Comparison of ENCODE assay signal across 8 cellular contexts in genomic region chr2:159904565-159905281, GRCh38. TPM values are rescaled to one million over a fixed set of nuclear protein-coding genes. Genes with fewer than 3 reads are reported as not detected.
A peak's percentile ranks its signal among the peaks of the same experiment; 100 is the strongest.
DNase-seq lines count a peak whose midpoint lies in the region; ATAC-seq and TF ChIP-seq lines count a peak whose summit lies in the region.

Gene LY75 (minus strand): TSS chr2:159904756.

- H3K4me1 Mint-ChIP-seq in T-helper 17 cell = peaks cover 36% of the 10 kb centered on the region

- peak within 1 kb of the TSS; percentile 17 for H3K4me3 ChIP-seq in astrocyte of the spinal cord (ENCODE audit: low read depth, low read length)

- no peak for TF ChIP-seq CTCF in astrocyte of the spinal cord (IDR thresholded peaks at IDR 0.05; ENCODE audit: low read depth, low read length)

- peak within 1 kb of the TSS; percentile 99 for H3K4me3 Mint-ChIP-seq in T-helper 17 cell

- H3K27ac Mint-ChIP-seq in T-helper 17 cell = peak within 1 kb of the TSS; percentile 99

- H3K36me3 Mint-ChIP-seq in T-helper 17 cell (ENCODE audit: low read depth) = peaks cover 4% of the 10 kb centered on the region

- H3K27me3 Mint-ChIP-seq in T-helper 17 cell = peaks cover 6% of the 10 kb centered on the region

- ATAC-seq in GM19025 (IDR thresholded peaks at IDR 0.05; ENCODE audit: low read depth, unreplicated experiment) (peak; percentile 87), HG03354 (IDR thresholded peaks at IDR 0.05; ENCODE audit: poor library complexity, severe bottlenecking, unreplicated experiment) (peak; percentile 83), T-helper 17 cell (peak; percentile 88)

- in situ Hi-C loops in ACHN (cut with HindIII; ENCODE audit: low pct_ligation_motif_present, low pct_unique_long_range_greater_than_20kb, low sequenced_read_pairs) = no loop called here
- in situ Hi-C loops in astrocyte of the spinal cord (cut with HindIII; ENCODE audit: low sequenced_read_pairs) = no loop called here

- DNase-seq in ACHN (peak; percentile 85), T-helper 17 cell (peak; percentile 75 to 83 (median 82)), astrocyte of the spinal cord (ENCODE audit: low read depth, low spot score) (no peak), islet precursor cell (peak; percentile 79), COLO829 (ENCODE audit: low spot score) (no peak)
- DNase-seq in stimulated activated CD4-positive, alpha-beta T cell treated with anti-CD3 and anti-CD28 coated beads, Interleukin-1b, Interleukin-23, amount 100 ng/mL, for 1 hour (ENCODE audit: low read depth in 2 of 2) = peak; percentile 54 to 67

- H3K9me3 ChIP-seq in T-helper 17 cell (ENCODE audit: control insufficient read depth, low read length, poor library complexity, severe bottlenecking) = no peaks in the 10 kb centered on the region

RNA-seq across cellular contexts. Expression of gene LY75, which starts in this region (rescaled TPM):
- total RNA-seq in T-helper 17 cell = 10 to 100 TPM; 31.8 to 37.1 TPM

Comparison
In these comparisons a context has a peak if more than half of its experiments do, and no peak if none do; other contexts are left out.
1. DNase-seq: peak in ACHN (single experiment), T-helper 17 cell (3 of 3), islet precursor cell (single experiment) and stimulated activated CD4-positive, alpha-beta T cell treated with anti-CD3 and anti-CD28 coated beads, Interleukin-1b, Interleukin-23, amount 100 ng/mL, for 1 hour (2 of 2); none in astrocyte of the spinal cord (single experiment) and COLO829 (single experiment).
2. Peak in every context shown above with its lines, with median percentiles within 50 percentile points of each other: ATAC-seq.